Comparison of ENCODE assay signal across 1 cellular context in genomic region chr15:80093854-80094418, GRCh38.
TF ChIP-seq lines count a peak whose summit lies in the region.

No MANE protein-coding gene starts in this region.

TF ChIP-seq in HEK293, 187 proteins besides CTCF, POLR2A, EP300 and RAD21 (continued from another document and continues in another):
- peak; percentile 91 for TF ChIP-seq BCL11A (tag by site-specific recombination; IDR thresholded peaks at IDR 0.05; ENCODE audit: low read depth)
- 0 out of 2 replicates have a peak, but pooled peaks have one; percentile 60 for TF ChIP-seq ZNF324 (tag by site-specific recombination; IDR thresholded peaks at IDR 0.05)
- peak; percentile 89 for TF ChIP-seq ZNF398 (tag by site-specific recombination; IDR thresholded peaks at IDR 0.05)
- no peak for TF ChIP-seq ZNF555 (tag by site-specific recombination; conservative IDR thresholded peaks at IDR 0.05)
- TF ChIP-seq KLF8 (tag by site-specific recombination; IDR thresholded peaks at IDR 0.05): peak; percentile 91
- peak; percentile 78 for TF ChIP-seq ZNF600 (tag by site-specific recombination; IDR thresholded peaks at IDR 0.05)
- TF ChIP-seq ZNF449 (tag by site-specific recombination; IDR thresholded peaks at IDR 0.05): peak; percentile 54; the same call in 1 of the 2 replicates
- peak; percentile 66 for TF ChIP-seq KLF17 (tag by site-specific recombination; IDR thresholded peaks at IDR 0.05)
- no peak for TF ChIP-seq RBAK (tag by site-specific recombination; IDR thresholded peaks at IDR 0.05)
- TF ChIP-seq ZNF596 (tag by site-specific recombination; IDR thresholded peaks at IDR 0.05): 0 out of 2 replicates have a peak, but pooled peaks have one; percentile 11
- TF ChIP-seq ZNF366 (tag by site-specific recombination; conservative IDR thresholded peaks at IDR 0.05): peak; percentile 95
- peak; percentile 74 for TF ChIP-seq ZFHX2 (tag by site-specific recombination; conservative IDR thresholded peaks at IDR 0.05)
- peak; percentile 84 for TF ChIP-seq OSR2 (tag by site-specific recombination; IDR thresholded peaks at IDR 0.05)
- peak; percentile 85 for TF ChIP-seq GFI1B (tag by site-specific recombination; IDR thresholded peaks at IDR 0.05)
- peak; percentile 49; the same call in 1 of the 2 replicates for TF ChIP-seq ZNF394 (tag by site-specific recombination; IDR thresholded peaks at IDR 0.05; ENCODE audit: borderline replicate concordance)
- TF ChIP-seq PRDM2 (tag by site-specific recombination; IDR thresholded peaks at IDR 0.05; ENCODE audit: borderline replicate concordance): no peak
- peak; percentile 73 for TF ChIP-seq PRDM4 (tag by site-specific recombination; IDR thresholded peaks at IDR 0.05)
- TF ChIP-seq PATZ1 (tag by site-specific recombination; IDR thresholded peaks at IDR 0.05): 0 out of 2 replicates have a peak, but pooled peaks have one; percentile 29
- no peak for TF ChIP-seq ZNF768 (tag by site-specific recombination; IDR thresholded peaks at IDR 0.05)
- TF ChIP-seq TSHZ1 (tag by site-specific recombination; IDR thresholded peaks at IDR 0.05; ENCODE audit: borderline replicate concordance): peak; percentile 93
- TF ChIP-seq OVOL3 (tag by site-specific recombination; IDR thresholded peaks at IDR 0.05): peak; percentile 93
- peak; percentile 96 for TF ChIP-seq PRDM6 (tag by site-specific recombination; IDR thresholded peaks at IDR 0.05)
- TF ChIP-seq INSM2 (tag by site-specific recombination; IDR thresholded peaks at IDR 0.05): peak; percentile 91
- TF ChIP-seq GLI2 (tag by site-specific recombination; IDR thresholded peaks at IDR 0.05; ENCODE audit: borderline replicate concordance, low read depth): peak; percentile 69
- TF ChIP-seq ZEB2 (tag by site-specific recombination; IDR thresholded peaks at IDR 0.05): peak; percentile 75
- peak; percentile 18; the same call in 1 of the 2 replicates for TF ChIP-seq ZNF362 (tag by site-specific recombination; IDR thresholded peaks at IDR 0.05)
